ENCODE assay signal across 9 cellular contexts in the genomic region with DNA sequence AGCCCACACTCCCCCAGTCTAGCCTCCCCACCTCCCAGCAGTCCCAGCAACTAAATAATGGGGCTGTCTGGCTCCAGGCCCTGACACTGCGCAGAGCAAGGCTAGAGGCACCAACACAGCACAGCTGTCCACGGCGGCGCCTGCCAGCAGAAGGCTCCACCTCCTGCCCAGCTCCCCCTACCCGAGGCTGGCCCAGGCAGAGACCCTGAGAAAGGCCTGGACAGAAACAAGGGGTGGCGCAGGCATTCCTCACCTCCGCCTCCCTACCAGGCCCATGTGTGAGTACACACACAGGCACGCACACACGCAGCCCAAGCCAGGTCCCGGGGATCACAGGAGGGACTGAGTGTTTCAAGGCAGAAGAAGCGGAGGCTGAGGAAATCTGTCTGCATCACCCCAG. TPM values are rescaled to one million over a fixed set of nuclear protein-coding genes. Genes with fewer than 3 reads are reported as not detected.
A peak's percentile ranks its signal among the peaks of the same experiment; 100 is the strongest.
DNase-seq lines count a peak whose midpoint lies in the region; ATAC-seq and TF ChIP-seq lines count a peak whose summit lies in the region.
"Had no signal": no experiment of that assay in that cellular context is flagged by ENCODE, and none has a peak within 500 bp of the region (broad histone marks: within the 10 kb centered on the region; RNA-seq: fewer than 3 reads in every experiment).

No MANE protein-coding gene starts in this region.

- H3K4me1 ChIP-seq in endodermal cell (ENCODE audit: control insufficient read depth, insufficient read depth, low read length) (peaks cover 5% of the 10 kb centered on the region), mesenchymal stem cell (ENCODE audit: control insufficient read depth, insufficient read depth, low read depth, low read length) (peaks cover 9% of the 10 kb centered on the region), suprapubic skin (peaks cover 25% of the 10 kb centered on the region), gastrocnemius medialis (peaks cover 24 to 34% of the 10 kb centered on the region in 2 donors)

- peaks cover 77% of the 10 kb centered on the region for H3K27me3 Mint-ChIP-seq in endodermal cell (ENCODE audit: insufficient read depth)

- H3K36me3 ChIP-seq in endodermal cell (ENCODE audit: control insufficient read depth, insufficient read depth, low read length) (no peaks in the 10 kb centered on the region), mesenchymal stem cell (ENCODE audit: control insufficient read depth in 1 of 2, insufficient read depth in 2 of 2, low read depth in 1 of 2, low read length in 2 of 2) (no peaks in the 10 kb centered on the region), suprapubic skin (no peaks in the 10 kb centered on the region), H7 (replicated peaks; ENCODE audit: control insufficient read depth, insufficient read depth, low read length) (no peaks in the 10 kb centered on the region), gastrocnemius medialis (no peaks in the 10 kb centered on the region)

- in situ Hi-C loops in gastrocnemius medialis (cut with MboI; ENCODE audit: low sequenced_read_pairs in 4 of 4): no loop called here

- TF ChIP-seq POLR2A in suprapubic skin (IDR thresholded peaks at IDR 0.05) (no peak), gastrocnemius medialis (IDR thresholded peaks at IDR 0.05) (no peak)

- no peak overlapping the region for H3K14ac ChIP-seq in mesenchymal stem cell (ENCODE audit: low read length in 2 of 2)

- TF ChIP-seq EP300 in suprapubic skin (IDR thresholded peaks at IDR 0.05): peak; percentile 40

- peak overlapping the region in 1 of 2 experiments; percentile 24 for H3K18ac ChIP-seq in mesenchymal stem cell (ENCODE audit: low read depth in 1 of 2, low read length in 2 of 2)

- no peaks in the 10 kb centered on the region for H3K36me3 Mint-ChIP-seq in endodermal cell (ENCODE audit: low read depth)

- no peak overlapping the region for H2BK5ac ChIP-seq in mesenchymal stem cell (ENCODE audit: low read depth, low read length, poor library complexity, severe bottlenecking)

- H3K4me1 Mint-ChIP-seq in endodermal cell: peaks cover 20% of the 10 kb centered on the region

- H2AFZ ChIP-seq in mesenchymal stem cell (ENCODE audit: low read depth, low read length): no peak overlapping the region

- H3K27ac ChIP-seq in endodermal cell (ENCODE audit: low read depth, low read length): peak overlapping the region; percentile 88
- H3K27ac ChIP-seq in mesenchymal stem cell (ENCODE audit: low read length, poor library complexity, severe bottlenecking): no peak overlapping the region
- no peak overlapping the region for H3K27ac ChIP-seq in suprapubic skin
- H3K27ac ChIP-seq in gastrocnemius medialis: no peak overlapping the region

- H3K27ac Mint-ChIP-seq in endodermal cell: no peak overlapping the region

- DNase-seq in NCI-H345 treated with DMSO at 0.1 percent for 48 hours (lab: John Stamatoyannopoulos, UW; ENCODE audit: unreplicated experiment) (peak; percentile 25), endodermal cell (no peak), mesenchymal stem cell (no peak), suprapubic skin (ENCODE audit: low spot score in 2 of 2) (no peak), H7 (no peak), gastrocnemius medialis (no peak), NCI-H1436 treated with DMSO at 0.1 percent for 48 hours (lab: John Stamatoyannopoulos, UW) (no peak)
- DNase-seq: amniotic stem cell, KBM-7 had no signal

- H4K8ac ChIP-seq in mesenchymal stem cell (ENCODE audit: low read length): no peak overlapping the region

- WGBS in endodermal cell (ENCODE audit: insufficient coverage in 1 of 2, insufficient read length in 1 of 2), 2 experiments: 91 to 93% methylated on average over 5 to 11 of the region's 11 CpGs
- 73% methylated on average over 11 of the region's 11 CpGs for WGBS in mesenchymal stem cell
- WGBS in suprapubic skin: 84% methylated on average over 10 of the region's 11 CpGs

- H3K9ac ChIP-seq in endodermal cell (ENCODE audit: extremely low read depth, low read length, poor library complexity, severe bottlenecking): no peak overlapping the region
- H3K9ac ChIP-seq in mesenchymal stem cell (ENCODE audit: low read length): no peak overlapping the region

- H2BK15ac ChIP-seq in mesenchymal stem cell (ENCODE audit: low read depth, poor library complexity, severe bottlenecking): no peak overlapping the region

- no peak overlapping the region for H3K4ac ChIP-seq in mesenchymal stem cell (ENCODE audit: low read depth in 1 of 2, low read length in 2 of 2)

- H3K9me3 ChIP-seq in endodermal cell (ENCODE audit: control insufficient read depth, low read length) (no peaks in the 10 kb centered on the region), mesenchymal stem cell (ENCODE audit: control insufficient read depth, low read length) (no peaks in the 10 kb centered on the region), suprapubic skin (no peaks in the 10 kb centered on the region), gastrocnemius medialis (no peaks in the 10 kb centered on the region)

- H2BK12ac ChIP-seq in mesenchymal stem cell (ENCODE audit: low read length in 2 of 2): no peak overlapping the region

- no peak overlapping the region for H3K4me3 Mint-ChIP-seq in endodermal cell

- intact Hi-C loops in gastrocnemius medialis (cut with DNase I; ENCODE audit: low total_unique reads): no loop called here

- no peak for ATAC-seq in gastrocnemius medialis

- H4K91ac ChIP-seq in mesenchymal stem cell (ENCODE audit: low read length): peak overlapping the region; percentile 66

- H3K79me1 ChIP-seq in mesenchymal stem cell (replicated peaks; ENCODE audit: low read length, poor library complexity, severe bottlenecking): no peaks in the 10 kb centered on the region

- TF ChIP-seq CTCF in endodermal cell (conservative IDR thresholded peaks at IDR 0.05): no peak
- TF ChIP-seq CTCF in suprapubic skin (IDR thresholded peaks at IDR 0.05): no peak
- TF ChIP-seq CTCF in gastrocnemius medialis (IDR thresholded peaks at IDR 0.05 in 4 of 5, conservative IDR thresholded peaks at IDR 0.05 in 1 of 5): no peak

- no peak overlapping the region for H3K4me2 ChIP-seq in mesenchymal stem cell (ENCODE audit: low read length, poor library complexity, severe bottlenecking)

- H3K23ac ChIP-seq in mesenchymal stem cell (ENCODE audit: low read length in 2 of 2): no peak overlapping the region

- H3K4me3 ChIP-seq in endodermal cell (ENCODE audit: low read length) (no peak overlapping the region), mesenchymal stem cell (ENCODE audit: insufficient read depth in 1 of 2, low read depth in 1 of 2, low read length in 2 of 2) (no peak overlapping the region), suprapubic skin (no peak overlapping the region), H7 (ENCODE audit: insufficient read depth, low read depth, low read length) (no peak overlapping the region), gastrocnemius medialis (no peak overlapping the region)

- no peaks in the 10 kb centered on the region for H3K9me3 Mint-ChIP-seq in endodermal cell

- H2AK5ac ChIP-seq in mesenchymal stem cell (ENCODE audit: low read length, severe bottlenecking): no peak overlapping the region

- peaks cover 48% of the 10 kb centered on the region for H3K27me3 ChIP-seq in endodermal cell (ENCODE audit: control insufficient read depth, insufficient read depth, low read length, poor library complexity, severe bottlenecking)
- H3K27me3 ChIP-seq in mesenchymal stem cell (ENCODE audit: control insufficient read depth in 1 of 2, insufficient read depth in 1 of 2, low read length in 2 of 2): peaks cover 90 to 96% of the 10 kb centered on the region in 2 experiments
- H3K27me3 ChIP-seq in suprapubic skin: peaks cover 71% of the 10 kb centered on the region
- H3K27me3 ChIP-seq in H7 (ENCODE audit: control insufficient read depth, insufficient read depth, low read length): peaks cover 27% of the 10 kb centered on the region
- peaks cover 35 to 53% (median 40%) of the 10 kb centered on the region in 3 donors for H3K27me3 ChIP-seq in gastrocnemius medialis

- no peak overlapping the region for H2BK120ac ChIP-seq in mesenchymal stem cell (ENCODE audit: low read depth, low read length)

RNA-seq across cellular contexts. Expression of a gene that starts 6.0 kb away (rescaled TPM):
- 1 to 10 TPM; 1.1 to 1.9 TPM for total RNA-seq in endodermal cell
- polyA plus RNA-seq in endodermal cell (2013, experiment 1 of 2): 19.3 TPM
- 17.8 TPM for polyA plus RNA-seq in endodermal cell (2013, experiment 2 of 2)
- 0.87 TPM for polyA plus RNA-seq in mesenchymal stem cell (2013, experiment 1 of 2)
- 0.92 TPM for polyA plus RNA-seq in mesenchymal stem cell (2013, experiment 2 of 2)
- total RNA-seq in suprapubic skin: under 1 TPM in 1 of 4 donors, not detected in 3; 0.70 TPM
- 9.3 and 9.5 TPM in 2 replicates for total RNA-seq in H7 (2014; rRNA removed; shearing (Covaris generic))
- total RNA-seq in gastrocnemius medialis: under 1 TPM in 3 of 4 donors, not detected in 1; 0.19 to 1.00 (median 0.46) TPM

RNA-seq across cellular contexts. Expression of a gene that starts 18.7 kb away (rescaled TPM):
- 1 to 10 TPM; 2.3 to 9.1 TPM for total RNA-seq in endodermal cell
- polyA plus RNA-seq in endodermal cell (2013, experiment 1 of 2): 4.0 TPM
- 4.1 TPM for polyA plus RNA-seq in endodermal cell (2013, experiment 2 of 2)
- polyA plus RNA-seq in mesenchymal stem cell (2013, experiment 1 of 2): 4.7 TPM
- 3.5 TPM for polyA plus RNA-seq in mesenchymal stem cell (2013, experiment 2 of 2)
- 10 to 100 TPM in 1 of 4 donors, 1 to 10 TPM in 3; 2.6 to 10.9 (median 6.8) TPM for total RNA-seq in suprapubic skin
- 15.5 and 16.5 TPM in 2 replicates for total RNA-seq in H7 (2014; rRNA removed; shearing (Covaris generic))
- 10 to 100 TPM in 1 of 4 donors, 1 to 10 TPM in 3; 1.4 to 10.8 (median 4.2) TPM for total RNA-seq in gastrocnemius medialis

RNA-seq across cellular contexts. Expression of a gene that starts 52.2 kb away (rescaled TPM):
- total RNA-seq in endodermal cell: 1 to 10 TPM; 2.0 to 3.0 TPM
- 4.3 TPM for polyA plus RNA-seq in endodermal cell (2013, experiment 1 of 2)
- polyA plus RNA-seq in endodermal cell (2013, experiment 2 of 2): 4.0 TPM
- 0.28 TPM for polyA plus RNA-seq in mesenchymal stem cell (2013, experiment 1 of 2)
- polyA plus RNA-seq in mesenchymal stem cell (2013, experiment 2 of 2): 0.71 TPM
- 100 to 1,000 TPM in 2 of 4 donors, 10 to 100 TPM in 2; 27.0 to 195 (median 122) TPM for total RNA-seq in suprapubic skin
- total RNA-seq in H7 (2014; rRNA removed; shearing (Covaris generic)): 1.7 TPM in 2 replicates
- total RNA-seq in gastrocnemius medialis: under 1 TPM in 1 of 4 donors, not detected in 3; 0.31 TPM

RNA-seq across cellular contexts. Expression of a gene that starts 56.2 kb away (rescaled TPM):
- total RNA-seq in endodermal cell (10 to 100 TPM; 35.9 to 37.2 TPM), suprapubic skin (10 to 100 TPM; 29.5 to 42.3 (median 31.9) TPM), gastrocnemius medialis (10 to 100 TPM; 10.4 to 25.7 (median 16.2) TPM)
- polyA plus RNA-seq in endodermal cell (2013, experiment 1 of 2): 27.6 TPM
- polyA plus RNA-seq in endodermal cell (2013, experiment 2 of 2): 25.8 TPM
- 17.2 TPM for polyA plus RNA-seq in mesenchymal stem cell (2013, experiment 1 of 2)
- 16.1 TPM for polyA plus RNA-seq in mesenchymal stem cell (2013, experiment 2 of 2)
- total RNA-seq in H7 (2014; rRNA removed; shearing (Covaris generic)): 26.7 and 29.7 TPM in 2 replicates

Comparison
In these comparisons a context has a peak if more than half of its experiments do, and no peak if none do; other contexts are left out.
1. RNA of a gene that starts 52.2 kb away (total RNA-seq): 27.0 to 195 TPM in suprapubic skin; 2.0 to 3.0 TPM in endodermal cell, 1.7 TPM in H7 and 0.31 TPM in gastrocnemius medialis; every median in the first group is over 4 times any median in the second.